ENCODE assay signal across 8 cellular contexts in genomic region chr6:160991411-160992322, GRCh38. TPM values are rescaled to one million over a fixed set of nuclear protein-coding genes. Genes with fewer than 3 reads are reported as not detected.
DNase-seq lines count a peak whose midpoint lies in the region; ATAC-seq and TF ChIP-seq lines count a peak whose summit lies in the region.

A gene with protein sequence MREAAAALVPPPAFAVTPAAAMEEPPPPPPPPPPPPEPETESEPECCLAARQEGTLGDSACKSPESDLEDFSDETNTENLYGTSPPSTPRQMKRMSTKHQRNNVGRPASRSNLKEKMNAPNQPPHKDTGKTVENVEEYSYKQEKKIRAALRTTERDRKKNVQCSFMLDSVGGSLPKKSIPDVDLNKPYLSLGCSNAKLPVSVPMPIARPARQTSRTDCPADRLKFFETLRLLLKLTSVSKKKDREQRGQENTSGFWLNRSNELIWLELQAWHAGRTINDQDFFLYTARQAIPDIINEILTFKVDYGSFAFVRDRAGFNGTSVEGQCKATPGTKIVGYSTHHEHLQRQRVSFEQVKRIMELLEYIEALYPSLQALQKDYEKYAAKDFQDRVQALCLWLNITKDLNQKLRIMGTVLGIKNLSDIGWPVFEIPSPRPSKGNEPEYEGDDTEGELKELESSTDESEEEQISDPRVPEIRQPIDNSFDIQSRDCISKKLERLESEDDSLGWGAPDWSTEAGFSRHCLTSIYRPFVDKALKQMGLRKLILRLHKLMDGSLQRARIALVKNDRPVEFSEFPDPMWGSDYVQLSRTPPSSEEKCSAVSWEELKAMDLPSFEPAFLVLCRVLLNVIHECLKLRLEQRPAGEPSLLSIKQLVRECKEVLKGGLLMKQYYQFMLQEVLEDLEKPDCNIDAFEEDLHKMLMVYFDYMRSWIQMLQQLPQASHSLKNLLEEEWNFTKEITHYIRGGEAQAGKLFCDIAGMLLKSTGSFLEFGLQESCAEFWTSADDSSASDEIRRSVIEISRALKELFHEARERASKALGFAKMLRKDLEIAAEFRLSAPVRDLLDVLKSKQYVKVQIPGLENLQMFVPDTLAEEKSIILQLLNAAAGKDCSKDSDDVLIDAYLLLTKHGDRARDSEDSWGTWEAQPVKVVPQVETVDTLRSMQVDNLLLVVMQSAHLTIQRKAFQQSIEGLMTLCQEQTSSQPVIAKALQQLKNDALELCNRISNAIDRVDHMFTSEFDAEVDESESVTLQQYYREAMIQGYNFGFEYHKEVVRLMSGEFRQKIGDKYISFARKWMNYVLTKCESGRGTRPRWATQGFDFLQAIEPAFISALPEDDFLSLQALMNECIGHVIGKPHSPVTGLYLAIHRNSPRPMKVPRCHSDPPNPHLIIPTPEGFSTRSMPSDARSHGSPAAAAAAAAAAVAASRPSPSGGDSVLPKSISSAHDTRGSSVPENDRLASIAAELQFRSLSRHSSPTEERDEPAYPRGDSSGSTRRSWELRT (N-terminal part only) (plus strand): TSS chr6:160991769. CDS start chr6:160991932, 163 bp downstream.

- H3K27me3 ChIP-seq in CD8-positive, alpha-beta T cell (ENCODE audit: insufficient read depth, low read length): no peaks in the 10 kb centered on the region

- peaks cover 7% of the 10 kb centered on the region for H3K36me3 Mint-ChIP-seq in CD8-positive, alpha-beta T cell

- peaks cover 42% of the 10 kb centered on the region for H3K4me1 Mint-ChIP-seq in CD8-positive, alpha-beta T cell (ENCODE audit: low read depth)

- H3K27me3 Mint-ChIP-seq in CD8-positive, alpha-beta T cell (ENCODE audit: low read depth): peaks cover 1% of the 10 kb centered on the region

- H3K36me3 ChIP-seq in CD8-positive, alpha-beta T cell (ENCODE audit: insufficient read depth, low read length): no peaks in the 10 kb centered on the region

- H3K9me3 ChIP-seq in CD8-positive, alpha-beta T cell (ENCODE audit: low read length): no peaks in the 10 kb centered on the region

- peak within 1 kb of the TSS; percentile 96 for H3K4me3 Mint-ChIP-seq in CD8-positive, alpha-beta T cell

- peaks cover 27% of the 10 kb centered on the region for H3K4me1 ChIP-seq in CD8-positive, alpha-beta T cell (ENCODE audit: insufficient read depth, low read length)

- intact Hi-C loops in CD8-positive, alpha-beta T cell (cut with DNase I, micrococcal nuclease): loop anchor here (1.0 to 10.0 kb wide), 10 partner anchors 61 to 1736 kb away; partner anchors contain the start of genes AGPAT4 (in 2 of the 2), PACRG (in 2 of the 2), PRKN (in 2 of the 2) and ACAT2 (in 1 of the 2)

- no peak for TF ChIP-seq CTCF in CD8-positive, alpha-beta T cell (IDR thresholded peaks at IDR 0.05)

- CTCF ChIA-PET in CD8-positive, alpha-beta T cell (lab: Charles Lee): interaction anchor here (0.6 to 1.9 kb wide), 3 partner anchors 10 to 581 kb away, joined by 4 to 5 read pairs (median 5); no protein-coding TSS in a partner anchor

- DNase-seq in CD8-positive, alpha-beta T cell: peak; percentile 60 to 90 (median 74)
- DNase-seq in NOMO-1 treated with dmso at 0.1 percent for 144 hours (lab: John Stamatoyannopoulos, UW; ENCODE audit: unreplicated experiment): peak; percentile 54
- peak; percentile 20 for DNase-seq in activated CD8-positive, alpha-beta memory T cell treated with anti-CD3 and anti-CD28 coated beads, Interleukin-2, amount 50 U/mL, for 1 hour (ENCODE audit: extremely low read depth)
- peak; percentile 68 for DNase-seq in midbrain (lab: John Stamatoyannopoulos, UW)
- peak; percentile 67 for DNase-seq in stimulated activated CD8-positive, alpha-beta memory T cell treated with anti-CD3 and anti-CD28 coated beads, Interleukin-2, amount 100 ng/mL, for 1 hour (ENCODE audit: low read depth in 2 of 2)

- ATAC-seq in CD8-positive, alpha-beta T cell: peak; percentile 70
- ATAC-seq in GM19351 (IDR thresholded peaks at IDR 0.05; ENCODE audit: unreplicated experiment) (peak; percentile 62), HG03469 (IDR thresholded peaks at IDR 0.05; ENCODE audit: unreplicated experiment) (peak; percentile 43)

- H3K9me3 Mint-ChIP-seq in CD8-positive, alpha-beta T cell: peaks cover 1% of the 10 kb centered on the region

- H3K27ac Mint-ChIP-seq in CD8-positive, alpha-beta T cell: peak within 1 kb of the TSS; percentile 90

- POLR2A ChIA-PET in CD8-positive, alpha-beta T cell (lab: Charles Lee): interaction anchor here (0.6 to 1.5 kb wide), 4 partner anchors 11 to 282 kb away, joined by 3 to 6 read pairs (median 4); partner anchors contain the start of gene AGPAT4

- peak within 1 kb of the TSS; percentile 85 for H3K4me3 ChIP-seq in CD8-positive, alpha-beta T cell (ENCODE audit: low read depth, low read length)

- in situ Hi-C loops in endometrial microvascular endothelial cells (cut with HindIII; ENCODE audit: inconsistent ontology term, low pct_unique_long_range_greater_than_20kb, low sequenced_read_pairs): no loop called here

- H3K27ac ChIP-seq in CD8-positive, alpha-beta T cell (ENCODE audit: low read depth, low read length): peak within 1 kb of the TSS; percentile 78

RNA-seq across cellular contexts. Expression of the gene that starts here (rescaled TPM):
- total RNA-seq in CD8-positive, alpha-beta T cell: 10 to 100 TPM; 39.1 to 43.1 TPM
- 16.7 TPM for total RNA-seq in endometrial microvascular endothelial cells (ENCODE audit: inconsistent ontology term)

Comparison
In these comparisons a context has a peak if more than half of its experiments do, and no peak if none do; other contexts are left out.
1. Peak in every context shown above with its lines: DNase-seq, ATAC-seq, H3K4me3 ChIP-seq and H3K27ac ChIP-seq.
2. DNase-seq: peak in every context shown above with its lines; median percentile 74 in CD8-positive, alpha-beta T cell; 68 in midbrain; 67 in stimulated activated CD8-positive, alpha-beta memory T cell treated with anti-CD3 and anti-CD28 coated beads, Interleukin-2, amount 100 ng/mL, for 1 hour; 54 in NOMO-1 treated with dmso at 0.1 percent for 144 hours; 20 in activated CD8-positive, alpha-beta memory T cell treated with anti-CD3 and anti-CD28 coated beads, Interleukin-2, amount 50 U/mL, for 1 hour.